ENCODE assay signal across 8 cellular contexts in the genomic region with DNA sequence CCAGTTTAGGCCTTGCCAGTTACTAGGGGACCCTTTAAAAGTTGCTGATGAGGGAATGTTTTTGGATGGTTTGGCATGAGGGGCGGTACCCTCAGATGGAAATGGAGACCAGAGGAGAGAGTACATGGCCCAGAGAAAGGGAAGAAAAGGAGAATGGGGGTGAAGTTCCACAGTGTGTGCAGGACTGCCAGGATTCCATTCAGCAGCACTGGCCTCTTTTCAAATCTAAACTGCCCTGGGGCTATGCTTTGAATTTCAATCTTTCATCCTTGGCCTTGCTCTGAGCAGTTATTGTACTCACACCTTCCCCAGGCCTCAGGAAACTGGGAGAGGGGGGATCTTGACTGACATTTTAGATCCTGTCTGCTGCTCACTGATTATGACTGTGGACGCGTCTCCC. TPM values are rescaled to one million over a fixed set of nuclear protein-coding genes. Genes with fewer than 3 reads are reported as not detected.
DNase-seq lines count a peak whose midpoint lies in the region; ATAC-seq, FAIRE-seq and TF ChIP-seq lines count a peak whose summit lies in the region.
"Had no signal": no experiment of that assay in that cellular context is flagged by ENCODE, and none has a peak within 500 bp of the region (broad histone marks: within the 10 kb centered on the region; RNA-seq: fewer than 3 reads in every experiment).

No MANE protein-coding gene starts in this region.

- POLR2A ChIA-PET in WTC11 (lab: Charles Lee), result interaction anchor here (0.9 to 1.6 kb wide), 4 partner anchors 28 to 114 kb away, joined by 3 to 16 read pairs (median 9); partner anchors contain the start of gene WDR74

- H3K36me3 Mint-ChIP-seq in WTC11 (peaks cover 72% of the 10 kb centered on the region), memory B cell (peaks cover 32% of the 10 kb centered on the region)

- H3K4me1 Mint-ChIP-seq in WTC11 (peaks cover 45% of the 10 kb centered on the region), memory B cell (peaks cover 26% of the 10 kb centered on the region)

- DNase-seq in WTC11 (ENCODE audit: low spot score) (no peak), memory B cell (ENCODE audit: low spot score in 2 of 2) (no peak), NCI-H2227 (lab: John Stamatoyannopoulos, UW; ENCODE audit: unreplicated experiment) (no peak), NCI-H2171 treated with DMSO at 0.1 percent for 48 hours (lab: John Stamatoyannopoulos, UW) (no peak), HTR-8/SVneo (ENCODE audit: insufficient read length, low spot score) (no peak)
- DNase-seq: foreskin keratinocyte, NCI-H446 treated with DMSO at 0.1 percent for 48 hours had no signal

- peak overlapping the region; percentile 91; the same call in 1 of the 2 replicates for H3K27ac ChIP-seq in C4-2B

- H3K4me3 Mint-ChIP-seq in WTC11 (peak overlapping the region; percentile 99), memory B cell (no peak overlapping the region)

- H3K27me3 Mint-ChIP-seq in WTC11 (ENCODE audit: low read depth) (peaks cover 3% of the 10 kb centered on the region; the same call in 1 of the 2 replicates), memory B cell (no peaks in the 10 kb centered on the region)

- H3K9me3 Mint-ChIP-seq in WTC11 (no peaks in the 10 kb centered on the region), memory B cell (no peaks in the 10 kb centered on the region)

- FAIRE-seq in HTR-8/SVneo (lab: Jason Lieb, UNC), result no peak

- H3K27ac Mint-ChIP-seq in WTC11 (peak overlapping the region; percentile 100), memory B cell (peak overlapping the region; percentile 95)

- CTCF ChIA-PET in WTC11 (lab: Charles Lee), result interaction anchor here (0.8 to 2.1 kb wide), 16 partner anchors 9 to 595 kb away, joined by 3 to 11 read pairs (median 4); partner anchors contain the start of gene ZBTB3

- TF ChIP-seq CTCF in C4-2B (conservative IDR thresholded peaks at IDR 0.05) (no peak), WTC11 (IDR thresholded peaks at IDR 0.05) (no peak)

- ATAC-seq in WTC11, result no peak
- ATAC-seq in memory B cell (ENCODE audit: low read depth), result no peak
- ATAC-seq: foreskin keratinocyte had no signal

TF ChIP-seq in WTC11, 78 proteins besides CTCF, POLR2A, EP300 and RAD21:
- no peak for TF ChIP-seq IRF2 (CRISPR knock-in tag; IDR thresholded peaks at IDR 0.05; ENCODE audit: borderline replicate concordance, low read depth)
- 0 out of 2 replicates have a peak, but pooled peaks have one; percentile 38 for TF ChIP-seq HMGXB4 (CRISPR knock-in tag; IDR thresholded peaks at IDR 0.05)

RNA-seq across cellular contexts. Expression of gene SLC3A2, which starts 3.0 kb away (rescaled TPM):
- 244 to 334 TPM (median 265 TPM) in 3 replicates for total RNA-seq in WTC11 (2021)

RNA-seq across cellular contexts. Expression of gene CHRM1, which starts 37.5 kb away (rescaled TPM):
- not detected in 3 replicates for total RNA-seq in WTC11 (2021)
- total RNA-seq: foreskin keratinocyte had no signal

RNA-seq across cellular contexts. Expression of gene WDR74, which starts 44.3 kb away (rescaled TPM):
- 82.7 to 110 TPM (median 85.2 TPM) in 3 replicates for total RNA-seq in WTC11 (2021)

RNA-seq across cellular contexts. Expression of gene TEX54, which starts 51.0 kb away (rescaled TPM):
- total RNA-seq in WTC11 (2021), result 0.44 TPM in 1 of 3 replicates, not detected in the others
- total RNA-seq: foreskin keratinocyte had no signal

RNA-seq across cellular contexts. Expression of gene STX5, which starts 51.8 kb away (rescaled TPM):
- total RNA-seq in WTC11 (2021), result 27.2 to 30.2 TPM (median 28.0 TPM) in 3 replicates
